Comparison of ENCODE assay signal across 30 cellular contexts in the genomic region with DNA sequence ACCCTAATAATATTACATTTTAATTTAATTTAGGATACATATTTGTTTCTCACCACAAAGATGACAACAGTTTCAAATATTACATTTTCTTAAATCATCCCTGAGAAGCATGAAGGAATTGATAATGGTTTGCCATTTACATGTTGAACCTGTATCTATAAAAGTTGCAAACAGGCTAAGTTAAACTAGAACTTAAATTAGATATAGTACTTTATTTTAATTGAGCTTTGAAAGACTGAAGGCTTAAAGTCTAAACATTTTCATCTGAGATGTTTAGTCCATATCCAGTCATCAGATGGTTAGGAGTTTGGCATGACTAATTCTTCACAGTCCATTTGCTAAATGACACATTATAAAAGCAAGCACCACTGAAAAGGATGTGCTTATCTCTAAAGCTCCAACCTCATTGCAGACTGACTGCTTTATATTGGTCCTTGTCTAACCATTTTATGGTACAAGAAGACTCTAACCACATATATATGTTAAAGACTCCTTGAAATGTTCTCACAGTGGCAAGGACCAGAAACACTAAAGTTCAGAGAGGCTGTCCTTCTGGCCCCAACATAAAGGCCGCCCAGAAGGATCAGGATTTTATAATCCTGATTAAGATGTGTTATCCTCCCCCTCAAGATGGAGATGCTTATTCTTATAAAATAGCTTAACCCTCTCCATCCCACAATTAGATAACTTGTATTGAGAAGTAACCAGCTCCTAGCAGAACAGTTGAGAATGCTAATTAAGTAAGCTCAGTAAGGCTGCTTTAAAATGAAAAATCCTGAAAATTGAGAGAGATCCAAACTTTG. TPM values are rescaled to one million over a fixed set of nuclear protein-coding genes. Genes with fewer than 3 reads are reported as not detected.
DNase-seq lines count a peak whose midpoint lies in the region; ATAC-seq, FAIRE-seq and TF ChIP-seq lines count a peak whose summit lies in the region.
"Had no signal": no experiment of that assay in that cellular context is flagged by ENCODE, and none has a peak within 500 bp of the region (broad histone marks: within the 10 kb centered on the region; RNA-seq: fewer than 3 reads in every experiment).

No MANE protein-coding gene starts in this region.

- TF ChIP-seq POLR2A in body of pancreas (IDR thresholded peaks at IDR 0.05) = no peak

- DNase-seq in DMS79 (lab: John Stamatoyannopoulos, UW) (peak; percentile 21), GM23338 (ENCODE audit: low spot score) (no peak), RWPE2 (ENCODE audit: low spot score) (no peak), H4 (ENCODE audit: low spot score) (no peak), GF-D8 (lab: John Stamatoyannopoulos, UW) (no peak), A673 (ENCODE audit: low spot score) (no peak), body of pancreas (no peak)
- DNase-seq: activated CD8-positive, alpha-beta memory T cell treated with anti-CD3 and anti-CD28 coated beads, Interleukin-2, amount 50 U/mL, for 48 hours; activated effector memory CD4-positive, alpha-beta T cell treated with Interleukin-2 at 50 U/mL for 16 hours; AML-193; caudate nucleus; foreskin keratinocyte; GDM1; hypothalamus; NCI-H2029; NCI-H510A; OCI-M1; right cardiac atrium; stimulated activated CD4-positive, alpha-beta T cell treated with anti-CD3 and anti-CD28 coated beads, Interleukin-15, amount 100 ng/mL, for 24 hours; substantia nigra; T-helper 17 cell had no signal

- no peak overlapping the region for H3K27ac Mint-ChIP-seq in GM23338
- H3K27ac Mint-ChIP-seq: T-helper 17 cell had no signal

- no TSS peak for BruUV-seq in A673 (replicated peaks; lab: Mats Ljungman, UMichigan)

- H3K4me3 ChIP-seq in GM23338 = no peak overlapping the region
- no peak overlapping the region for H3K4me3 ChIP-seq in RWPE2 (ENCODE audit: severe bottlenecking)
- no peak overlapping the region for H3K4me3 ChIP-seq in A673 (ENCODE audit: low read depth, low read length, poor library complexity, severe bottlenecking)
- no peak overlapping the region for H3K4me3 ChIP-seq in body of pancreas

- intact Hi-C loops in A673 (cut with micrococcal nuclease; ENCODE audit: unreplicated experiment) (no loop called here), body of pancreas (cut with DNase I) (no loop called here)

- ATAC-seq in GM23338 (no peak), RWPE2 (ENCODE audit: low read depth) (0 out of 3 replicates have a peak, but pooled peaks have one; percentile 31), body of pancreas (no peak)
- ATAC-seq: foreskin keratinocyte, right cardiac atrium, T-helper 17 cell had no signal

- no peak for TF ChIP-seq CTCF in GM23338 (conservative IDR thresholded peaks at IDR 0.05; ENCODE audit: low read depth in 2 of 2)
- no peak for TF ChIP-seq CTCF in RWPE2 (IDR thresholded peaks at IDR 0.05; ENCODE audit: poor library complexity, severe bottlenecking)
- TF ChIP-seq CTCF in A673 (conservative IDR thresholded peaks at IDR 0.05; ENCODE audit: low read depth, low read length) = no peak
- no peak for TF ChIP-seq CTCF in body of pancreas (IDR thresholded peaks at IDR 0.05)

- H3K36me3 ChIP-seq in GM23338 (ENCODE audit: insufficient read depth) (no peaks in the 10 kb centered on the region), RWPE2 (ENCODE audit: low read depth) (no peaks in the 10 kb centered on the region), A673 (ENCODE audit: insufficient read depth, low read length, poor library complexity, severe bottlenecking) (no peaks in the 10 kb centered on the region), body of pancreas (replicated peaks in 1 of 2; ENCODE audit: insufficient read depth in 1 of 2, low read depth in 2 of 2) (no peaks in the 10 kb centered on the region)

- no peaks in the 10 kb centered on the region for H3K79me2 ChIP-seq in GM23338 (replicated peaks; ENCODE audit: insufficient read depth)

- peaks cover 4% of the 10 kb centered on the region for H3K27me3 Mint-ChIP-seq in GM23338 (ENCODE audit: insufficient read depth, low read depth, poor library complexity)

- H3F3A ChIP-seq in GM23338 (replicated peaks; ENCODE audit: low read depth) = no peaks in the 10 kb centered on the region

- no peak overlapping the region for H3K27ac ChIP-seq in GM23338 (ENCODE audit: low read depth)
- no peak overlapping the region for H3K27ac ChIP-seq in RWPE2 (ENCODE audit: poor library complexity, severe bottlenecking)
- no peak overlapping the region for H3K27ac ChIP-seq in A673 (ENCODE audit: low read depth, low read length, poor library complexity, severe bottlenecking)
- H3K27ac ChIP-seq in body of pancreas = no peak overlapping the region
- H3K27ac ChIP-seq: foreskin keratinocyte had no signal

- H3K4me1 Mint-ChIP-seq in GM23338 = peaks cover 14% of the 10 kb centered on the region
- H3K4me1 Mint-ChIP-seq: T-helper 17 cell had no signal

- no peaks in the 10 kb centered on the region for H3K36me3 Mint-ChIP-seq in GM23338 (ENCODE audit: low read depth)

- peaks cover 12% of the 10 kb centered on the region for H3K4me1 ChIP-seq in GM23338 (ENCODE audit: insufficient read depth)
- H3K4me1 ChIP-seq in RWPE2 (ENCODE audit: insufficient read depth, poor library complexity, severe bottlenecking) = no peaks in the 10 kb centered on the region
- no peaks in the 10 kb centered on the region for H3K4me1 ChIP-seq in A673 (ENCODE audit: insufficient read depth, low read length, poor library complexity, severe bottlenecking)
- peaks cover 5% of the 10 kb centered on the region for H3K4me1 ChIP-seq in body of pancreas
- H3K4me1 ChIP-seq: foreskin keratinocyte had no signal

- H2AFZ ChIP-seq in GM23338 = no peak overlapping the region

- CTCF ChIA-PET in A673 (lab: Charles Lee) = interaction anchor here (0.5 to 1.5 kb wide), 2 partner anchors 24 to 73 kb away, joined by 3 to 4 read pairs; no protein-coding TSS in a partner anchor

- no peaks in the 10 kb centered on the region for H3K9me2 ChIP-seq in GM23338 (ENCODE audit: insufficient read depth)

- H3K9me3 ChIP-seq in RWPE2 (ENCODE audit: severe bottlenecking) (no peaks in the 10 kb centered on the region), A673 (ENCODE audit: low read depth, low read length, poor library complexity, severe bottlenecking) (no peaks in the 10 kb centered on the region), body of pancreas (no peaks in the 10 kb centered on the region)

- POLR2A ChIA-PET in A673 (lab: Charles Lee; ENCODE audit: low non-redundant PET) = interaction anchor here (0.6 kb wide), 1 partner anchor 461 kb away, joined by 6 read pairs; no protein-coding TSS in a partner anchor

- FAIRE-seq in islet of Langerhans (lab: Jason Lieb, UNC) = peak; percentile 53
- FAIRE-seq: endothelial cell of umbilical vein, keratinocyte had no signal

- H3K9me3 Mint-ChIP-seq in GM23338 = no peaks in the 10 kb centered on the region

- H3K27me3 ChIP-seq in GM23338 (ENCODE audit: insufficient read depth) (no peaks in the 10 kb centered on the region), RWPE2 (ENCODE audit: insufficient read depth, poor library complexity, severe bottlenecking) (no peaks in the 10 kb centered on the region), A673 (replicated peaks; ENCODE audit: insufficient read depth, low read depth, low read length, poor library complexity) (no peaks in the 10 kb centered on the region), body of pancreas (no peaks in the 10 kb centered on the region)

- H3K4me3 Mint-ChIP-seq in GM23338 = no peak overlapping the region
- H3K4me3 Mint-ChIP-seq: T-helper 17 cell had no signal

- peak overlapping the region; percentile 14; the same call in 1 of the 2 replicates for H3K4me2 ChIP-seq in GM23338

- WGBS in body of pancreas, 2 donors = 71 to 94% methylated on average over 1 of the region's 1 CpG

- H4K20me1 ChIP-seq in GM23338 (replicated peaks; ENCODE audit: insufficient read depth) = 0 out of 2 replicates have a peak, but pooled peaks cover 3% of the 10 kb centered on the region

TF ChIP-seq in GM23338, 12 proteins besides CTCF, POLR2A, EP300 and RAD21 (continues in another document):
- TF ChIP-seq, protein P1, sequence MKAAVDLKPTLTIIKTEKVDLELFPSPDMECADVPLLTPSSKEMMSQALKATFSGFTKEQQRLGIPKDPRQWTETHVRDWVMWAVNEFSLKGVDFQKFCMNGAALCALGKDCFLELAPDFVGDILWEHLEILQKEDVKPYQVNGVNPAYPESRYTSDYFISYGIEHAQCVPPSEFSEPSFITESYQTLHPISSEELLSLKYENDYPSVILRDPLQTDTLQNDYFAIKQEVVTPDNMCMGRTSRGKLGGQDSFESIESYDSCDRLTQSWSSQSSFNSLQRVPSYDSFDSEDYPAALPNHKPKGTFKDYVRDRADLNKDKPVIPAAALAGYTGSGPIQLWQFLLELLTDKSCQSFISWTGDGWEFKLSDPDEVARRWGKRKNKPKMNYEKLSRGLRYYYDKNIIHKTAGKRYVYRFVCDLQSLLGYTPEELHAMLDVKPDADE (IDR thresholded peaks at IDR 0.05) = no peak

RNA-seq across cellular contexts. Expression of a gene that starts 25.8 kb away (rescaled TPM):
- not detected in 2 replicates for total RNA-seq in GM23338 (2014; rRNA removed; shearing (Covaris generic))
- not detected in 2 replicates for polyA plus RNA-seq in GM23338 (2016; fragmentation: Nextera tagmentation; extraction: Ambion mirVana)
- not detected in 2 replicates for total RNA-seq in H4 (2014; rRNA removed; shearing (Covaris generic))
- total RNA-seq in A673 (2021) (not detected in 2 replicates), body of pancreas (not detected)
- total RNA-seq: dermis microvascular lymphatic vessel endothelial cell, endothelial cell of umbilical vein, foreskin keratinocyte, myocyte, omental fat pad, right cardiac atrium, SK-MEL-5, T-helper 17 cell, urinary bladder had no signal
- polyA plus RNA-seq: adipose tissue, endothelial cell of umbilical vein, foreskin keratinocyte, keratinocyte, right cardiac atrium, urinary bladder had no signal

RNA-seq across cellular contexts. Expression of a gene that starts 29.6 kb away (rescaled TPM):
- total RNA-seq in GM23338 (2014; rRNA removed; shearing (Covaris generic)) = not detected in 2 replicates
- polyA plus RNA-seq in GM23338 (2016; fragmentation: Nextera tagmentation; extraction: Ambion mirVana) = 0.45 and 1.1 TPM in 2 replicates
- 2.6 and 5.6 TPM in 2 replicates for total RNA-seq in H4 (2014; rRNA removed; shearing (Covaris generic))
- total RNA-seq in A673 (2021) (0.72 TPM in 1 of 2 replicates, not detected in the other), body of pancreas (1 to 10 TPM in 1 of 2 donors, not detected in 1; 7.5 TPM)
- total RNA-seq: T-helper 17 cell had no signal
